Comparison of ENCODE assay signal across 9 cellular contexts in genomic region chr22:42645341-42645937, GRCh38. TPM values are rescaled to one million over a fixed set of nuclear protein-coding genes. Genes with fewer than 3 reads are reported as not detected.
DNase-seq lines count a peak whose midpoint lies in the region; ATAC-seq and TF ChIP-seq lines count a peak whose summit lies in the region.
"Had no signal": no experiment of that assay in that cellular context is flagged by ENCODE, and none has a peak within 500 bp of the region (broad histone marks: within the 10 kb centered on the region; RNA-seq: fewer than 3 reads in every experiment).

No MANE protein-coding gene starts in this region.

- CTCF ChIA-PET in AG04449 (lab: Yijun Ruan, JAX): interaction anchor here (1.0 to 1.6 kb wide), 3 partner anchors 10 to 24 kb away, joined by 3 to 8 read pairs (median 6); no protein-coding TSS in a partner anchor

- WGBS in ovary, 3 donors: 36 to 43% (median 39%) methylated on average over 16 to 19 of the region's 19 CpGs

- peaks cover 42% of the 10 kb centered on the region for H3K36me3 ChIP-seq in SJSA1
- H3K36me3 ChIP-seq in fibroblast of lung (ENCODE audit: control insufficient read depth, insufficient read depth, low read length): no peaks in the 10 kb centered on the region
- no peaks in the 10 kb centered on the region for H3K36me3 ChIP-seq in ovary

- H3K27ac ChIP-seq in SJSA1: peak overlapping the region; percentile 31; the same call in 1 of the 2 replicates
- peak overlapping the region; percentile 46 for H3K27ac ChIP-seq in fibroblast of lung (ENCODE audit: insufficient read depth, low read length)
- H3K27ac ChIP-seq in ovary: peak overlapping the region; percentile 88 to 93

- H3K4me1 ChIP-seq in SJSA1 (replicated peaks): peaks cover 55% of the 10 kb centered on the region
- H3K4me1 ChIP-seq in fibroblast of lung (ENCODE audit: control insufficient read depth, extremely low read depth, insufficient read depth, low read length): peaks cover 32% of the 10 kb centered on the region
- H3K4me1 ChIP-seq in ovary (ENCODE audit: insufficient read depth): peaks cover 50% of the 10 kb centered on the region

- TF ChIP-seq CTCF in AG04449 (IDR thresholded peaks at IDR 0.05; ENCODE audit: insufficient read depth, low read length, missing control alignments) (no peak), fibroblast of lung (conservative IDR thresholded peaks at IDR 0.05 in 1 of 2, IDR thresholded peaks at IDR 0.05 in 1 of 2; ENCODE audit: low read depth in 1 of 2, low read length in 2 of 2) (no peak), ovary (IDR thresholded peaks at IDR 0.05) (no peak)

- TF ChIP-seq EP300 in ovary (IDR thresholded peaks at IDR 0.05): no peak

- intact Hi-C loops in ovary (cut with DNase I): no loop called here

- no peak for TF ChIP-seq POLR2A in ovary (IDR thresholded peaks at IDR 0.05)

- peaks cover 80% of the 10 kb centered on the region for H3K79me2 ChIP-seq in fibroblast of lung (ENCODE audit: control insufficient read depth, insufficient read depth, low read length)

- peak overlapping the region; percentile 60 for H3K4me2 ChIP-seq in fibroblast of lung (ENCODE audit: extremely low read depth, insufficient read depth, low read length)

- 0 out of 2 replicates have a peak, but pooled peaks cover 4% of the 10 kb centered on the region for H3K9me3 ChIP-seq in SJSA1 (replicated peaks)
- H3K9me3 ChIP-seq in fibroblast of lung (ENCODE audit: control insufficient read depth, insufficient read depth, low read depth, low read length): no peaks in the 10 kb centered on the region
- H3K9me3 ChIP-seq in ovary: no peaks in the 10 kb centered on the region

- POLR2A ChIA-PET in AG04449 (lab: Yijun Ruan, JAX): interaction anchor here (1.1 to 1.4 kb wide), 2 partner anchors 24 to 31 kb away, joined by 3 to 4 read pairs; partner anchors contain the start of gene POLDIP3

- no peak for ATAC-seq in HG02981 (IDR thresholded peaks at IDR 0.05; ENCODE audit: unreplicated experiment)
- ATAC-seq: naive thymus-derived CD8-positive, alpha-beta T cell had no signal

- no peak for DNase-seq in AG04449 (ENCODE audit: low read depth, low spot score)
- DNase-seq in SJSA1 (ENCODE audit: low read depth in 1 of 2, low spot score in 2 of 2): no peak
- no peak for DNase-seq in fibroblast of lung (ENCODE audit: low read depth in 2 of 2)
- DNase-seq in ovary: peak in 3 of 5 donors; percentile 43 to 66 (median 56)
- DNase-seq in NCI-H2171 treated with DMSO at 0.1 percent for 48 hours (lab: John Stamatoyannopoulos, UW): no peak
- DNase-seq in NCI-H446 (lab: John Stamatoyannopoulos, UW): no peak
- DNase-seq in cortex of kidney (lab: John Stamatoyannopoulos, UW): no peak
- DNase-seq: naive thymus-derived CD8-positive, alpha-beta T cell had no signal

- H3K4me3 ChIP-seq in AG04449 (ENCODE audit: low read depth, low read length): peak overlapping the region; percentile 2; the same call in 1 of the 2 replicates
- H3K4me3 ChIP-seq in SJSA1: no peak overlapping the region
- peak overlapping the region in 1 of 4 experiments; percentile 42 for H3K4me3 ChIP-seq in fibroblast of lung (replicated peaks in 1 of 4; ENCODE audit: control extremely low read depth in 1 of 4, insufficient read depth in 1 of 4, low read depth in 3 of 4, low read length in 4 of 4)
- H3K4me3 ChIP-seq in ovary: peak overlapping the region; percentile 26

- H2AFZ ChIP-seq in fibroblast of lung (ENCODE audit: low read length): no peak overlapping the region

- H3K9ac ChIP-seq in fibroblast of lung (ENCODE audit: insufficient read depth, low read length): peak overlapping the region; percentile 42

- H4K20me1 ChIP-seq in fibroblast of lung (ENCODE audit: control insufficient read depth, extremely low read depth, insufficient read depth, low read length): no peaks in the 10 kb centered on the region

- H3K27me3 ChIP-seq in SJSA1 (replicated peaks) (no peaks in the 10 kb centered on the region), fibroblast of lung (ENCODE audit: control insufficient read depth, insufficient read depth, low read length) (no peaks in the 10 kb centered on the region), ovary (no peaks in the 10 kb centered on the region)

RNA-seq across cellular contexts. Expression of gene CYB5R3, which starts 3.8 kb away (rescaled TPM):
- total RNA-seq in SJSA1 (2014; rRNA removed; shearing (Covaris generic)): 91.3 and 149 TPM in 2 replicates
- 36.5 and 82.1 TPM in 2 replicates for total RNA-seq in fibroblast of lung
- polyA plus RNA-seq in fibroblast of lung: 234 and 298 TPM in 2 replicates
- 321 and 443 TPM in 2 replicates for polyA plus RNA-seq in fibroblast of lung (2012)
- 361 and 617 TPM in 2 replicates for polyA minus RNA-seq in fibroblast of lung (ENCODE audit: low replicate concordance)
- 100 to 1,000 TPM in 5 of 7 donors, 10 to 100 TPM in 2; 56.9 to 279 (median 228) TPM for total RNA-seq in ovary
- 100 to 1,000 TPM; 224 to 231 TPM for polyA plus RNA-seq in ovary

RNA-seq across cellular contexts. Expression of gene ATP5MGL, which starts 5.0 kb away (rescaled TPM):
- total RNA-seq in SJSA1 (2014; rRNA removed; shearing (Covaris generic)): not detected in 2 replicates
- total RNA-seq in fibroblast of lung (0.51 and 0.66 TPM in 2 replicates), ovary (under 1 TPM in 5 of 7 donors, not detected in 2; 0.30 to 0.91 (median 0.54) TPM)
- polyA plus RNA-seq in fibroblast of lung (0.08 and 0.11 TPM in 2 replicates), ovary (not detected)
- not detected in 2 replicates for polyA plus RNA-seq in fibroblast of lung (2012)
- polyA minus RNA-seq in fibroblast of lung (ENCODE audit: low replicate concordance): not detected in 2 replicates

RNA-seq across cellular contexts. Expression of gene POLDIP3, which starts 30.8 kb away (rescaled TPM):
- total RNA-seq in SJSA1 (2014; rRNA removed; shearing (Covaris generic)): 33.3 and 34.6 TPM in 2 replicates
- 24.1 and 31.0 TPM in 2 replicates for total RNA-seq in fibroblast of lung
- 28.2 and 38.6 TPM in 2 replicates for polyA plus RNA-seq in fibroblast of lung
- polyA plus RNA-seq in fibroblast of lung (2012): 42.1 and 51.2 TPM in 2 replicates
- polyA minus RNA-seq in fibroblast of lung (ENCODE audit: low replicate concordance): 44.9 and 57.2 TPM in 2 replicates
- total RNA-seq in ovary: 100 to 1,000 TPM in 5 of 7 donors, 10 to 100 TPM in 2; 44.0 to 133 (median 103) TPM
- polyA plus RNA-seq in ovary: 100 to 1,000 TPM in 1 of 2 donors, 10 to 100 TPM in 1; 69.1 to 125 TPM

Comparison
In these comparisons a context has a peak if more than half of its experiments do, and no peak if none do; other contexts are left out.
1. DNase-seq: peak in ovary (3 of 5); none in AG04449 (single experiment), SJSA1 (0 of 2), fibroblast of lung (0 of 2), NCI-H2171 treated with DMSO at 0.1 percent for 48 hours (single experiment), NCI-H446 (0 of 2) and cortex of kidney (single experiment).
2. H3K27ac ChIP-seq: peak in every context shown above with its lines; median percentile 90 in ovary; 46 in fibroblast of lung; 31 in SJSA1.